Comparison of ENCODE assay signal across 9 cellular contexts in the genomic region with DNA sequence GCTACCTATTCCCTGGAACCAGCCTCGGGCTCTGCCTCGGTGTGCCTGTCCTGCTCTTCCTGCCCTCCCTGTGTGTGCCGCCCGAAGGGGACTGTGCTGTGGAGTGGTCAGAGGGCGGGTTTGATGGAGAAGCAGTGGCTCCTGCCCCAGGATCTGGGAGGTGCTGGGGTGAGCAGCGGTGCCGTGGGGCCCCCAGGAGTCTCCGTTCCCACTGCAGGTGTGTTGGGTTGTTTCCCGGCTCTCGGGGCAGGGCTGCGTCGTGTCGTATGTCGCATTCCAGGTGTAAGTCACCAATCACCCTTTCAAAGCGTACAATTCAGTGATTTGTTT.
"Had no signal": no experiment of that assay in that cellular context is flagged by ENCODE, and none has a peak within 500 bp of the region (broad histone marks: within the 10 kb centered on the region; RNA-seq: fewer than 3 reads in every experiment).

No MANE protein-coding gene starts in this region.

- H3K27ac Mint-ChIP-seq: HFFc6 had no signal

- H3K4me1 Mint-ChIP-seq: IgD-negative memory B cell had no signal

- H2AFZ ChIP-seq: GM23248 had no signal

- H3K27me3 Mint-ChIP-seq: IgD-negative memory B cell had no signal

- H3K36me3 ChIP-seq: HAP-1 had no signal

- H3K9me3 ChIP-seq: HAP-1 had no signal

- H3K27ac ChIP-seq: GM23248, HL-60 had no signal

- H3K4me3 Mint-ChIP-seq: HFFc6 had no signal

- DNase-seq: GM23248, GOT3, H7, HFFc6 had no signal

- H3K4me3 ChIP-seq: GM23248, HAP-1 had no signal

- H3K36me3 Mint-ChIP-seq: IgD-negative memory B cell had no signal

- H3K4me1 ChIP-seq: HAP-1 had no signal

- ATAC-seq: HCT116, HepG2 had no signal
